17 cellular contexts compared by ENCODE assay signal in genomic region chr12:27566159-27566558, GRCh38. TPM values are rescaled to one million over a fixed set of nuclear protein-coding genes. Genes with fewer than 3 reads are reported as not detected.
DNase-seq lines count a peak whose midpoint lies in the region; ATAC-seq, FAIRE-seq and TF ChIP-seq lines count a peak whose summit lies in the region.
"Had no signal": no experiment of that assay in that cellular context is flagged by ENCODE, and none has a peak within 500 bp of the region (broad histone marks: within the 10 kb centered on the region; RNA-seq: fewer than 3 reads in every experiment).

No MANE protein-coding gene starts in this region.

- no peak overlapping the region for H2AK9ac ChIP-seq in IMR-90 (replicated peaks; ENCODE audit: low read depth, low read length, poor library complexity)

- H2AFZ ChIP-seq in IMR-90 (replicated peaks; ENCODE audit: low read length, poor library complexity), result no peak overlapping the region

- TF ChIP-seq POLR2A in A549 (IDR thresholded peaks at IDR 0.05; ENCODE audit: low read length) (no peak), IMR-90 (IDR thresholded peaks at IDR 0.05; ENCODE audit: low read depth, low read length) (no peak)

- H3K4me3 ChIP-seq in A549 (no peak overlapping the region), IMR-90 (ENCODE audit: insufficient read depth, low read depth, low read length) (no peak overlapping the region), Panc1 (ENCODE audit: low read depth in 2 of 2, low read length in 2 of 2) (no peak overlapping the region)

- FAIRE-seq in A549 (lab: Jason Lieb, UNC), result no peak
- FAIRE-seq in GM19239 (lab: Jason Lieb, UNC), result no peak

- H3K4me1 Mint-ChIP-seq in stimulated activated memory B cell treated with anti-CD40 and anti-IgM and Interleukin-4, amounts not matched to agents 10 μg/mL and 1 μg/mL and 100 μg/mL, for 72 hours, result peaks cover 6% of the 10 kb centered on the region

- CTCF ChIA-PET in A549 (lab: Yijun Ruan, JAX), result interaction anchor here (1.0 to 1.2 kb wide), 2 partner anchors 11 to 15 kb away, joined by 3 read pairs; no protein-coding TSS in a partner anchor
- CTCF ChIA-PET in IMR-90 (lab: Yijun Ruan, JAX), result no interaction called here
- CTCF ChIA-PET in Panc1 (lab: Charles Lee), result interaction anchor here (0.6 to 0.8 kb wide), 4 partner anchors 27 to 1019 kb away, joined by 3 read pairs; no protein-coding TSS in a partner anchor

- H3K4me2 ChIP-seq in A549 (no peak overlapping the region), IMR-90 (ENCODE audit: low read depth, low read length) (no peak overlapping the region)

- no peaks in the 10 kb centered on the region for H3K9me3 Mint-ChIP-seq in stimulated activated memory B cell treated with anti-CD40 and anti-IgM and Interleukin-4, amounts not matched to agents 10 μg/mL and 1 μg/mL and 100 μg/mL, for 72 hours
- H3K9me3 Mint-ChIP-seq: CD4-positive, alpha-beta memory T cell had no signal

- no peak for TF ChIP-seq EP300 in A549 (IDR thresholded peaks at IDR 0.05)

- H3K27ac ChIP-seq in A549 (no peak overlapping the region), IMR-90 (ENCODE audit: insufficient read depth, low read length) (no peak overlapping the region), Panc1 (ENCODE audit: low read length) (no peak overlapping the region), foreskin keratinocyte (no peak overlapping the region)

- H2AK5ac ChIP-seq in IMR-90 (ENCODE audit: low read depth, low read length), result no peak overlapping the region

- BruUV-seq in IMR-90 (replicated peaks; lab: Mats Ljungman, UMichigan) (no TSS peak), Panc1 (replicated peaks; lab: Mats Ljungman, UMichigan) (no TSS peak)

- H3K4me1 ChIP-seq in A549 (peaks cover 22% of the 10 kb centered on the region), IMR-90 (ENCODE audit: control insufficient read depth, insufficient read depth, low read length) (peaks cover 4% of the 10 kb centered on the region; the same call in 1 of the 2 replicates), Panc1 (ENCODE audit: control insufficient read depth, insufficient read depth, low read length) (peaks cover 22% of the 10 kb centered on the region), foreskin keratinocyte (peaks cover 25% of the 10 kb centered on the region)

- in situ Hi-C loops in IMR-90 (cut with MboI; ENCODE audit: low sequenced_read_pairs), result no loop called here
- in situ Hi-C loops in Panc1 (cut with HindIII; ENCODE audit: low pct_unique_long_range_greater_than_20kb, low sequenced_read_pairs), result no loop called here

- H3K14ac ChIP-seq in IMR-90 (replicated peaks; ENCODE audit: low read depth, low read length), result no peak overlapping the region

- no peak overlapping the region for H2BK20ac ChIP-seq in IMR-90 (ENCODE audit: low read depth, low read length)

- DNase-seq in A549 (ENCODE audit: low read depth in 1 of 2, low spot score in 1 of 2), result no peak
- no peak for DNase-seq in IMR-90
- no peak for DNase-seq in Panc1 (ENCODE audit: low read depth, low spot score)
- no peak for DNase-seq in foreskin keratinocyte
- DNase-seq in GM19239 (ENCODE audit: insufficient read length, low spot score), result no peak
- DNase-seq in HK-2 (ENCODE audit: unreplicated experiment), result no peak
- no peak for DNase-seq in T-helper 1 cell
- DNase-seq: BE2C; CD4-positive, alpha-beta memory T cell; GF-D8; GOT3; NCI-H1048; NCI-H146; NCI-H2081 treated with DMSO at 0.1 percent for 48 hours; NCI-H774; SIG-M5 had no signal

- H3K36me3 Mint-ChIP-seq in stimulated activated memory B cell treated with anti-CD40 and anti-IgM and Interleukin-4, amounts not matched to agents 10 μg/mL and 1 μg/mL and 100 μg/mL, for 72 hours, result no peaks in the 10 kb centered on the region
- H3K36me3 Mint-ChIP-seq: CD4-positive, alpha-beta memory T cell had no signal

- peaks cover 27% of the 10 kb centered on the region for H3K27me3 Mint-ChIP-seq in stimulated activated memory B cell treated with anti-CD40 and anti-IgM and Interleukin-4, amounts not matched to agents 10 μg/mL and 1 μg/mL and 100 μg/mL, for 72 hours

- H3K18ac ChIP-seq in IMR-90 (ENCODE audit: low read depth, low read length), result no peak overlapping the region

- H3K56ac ChIP-seq in IMR-90 (ENCODE audit: extremely low read depth, insufficient read depth, low read length), result no peak overlapping the region

- POLR2A ChIA-PET in A549 (lab: Yijun Ruan, JAX) (interaction anchor here (1.0 kb wide), 1 partner anchor 42 kb away, joined by 3 read pairs; the partner anchor contains the start of gene PPFIBP1), IMR-90 (lab: Charles Lee; ENCODE audit: unreplicated experiment) (interaction anchor here (0.6 kb wide), 1 partner anchor 11 kb away, joined by 7 read pairs; no protein-coding TSS in a partner anchor), Panc1 (lab: Charles Lee) (interaction anchor here (0.6 to 0.7 kb wide), 2 partner anchors 8 to 106 kb away, joined by 5 to 13 read pairs; no protein-coding TSS in a partner anchor)

- intact Hi-C loops in IMR-90 (cut with micrococcal nuclease), result no loop called here
- intact Hi-C loops in Panc1 (cut with micrococcal nuclease; ENCODE audit: unreplicated experiment), result no loop called here

- H2BK120ac ChIP-seq in IMR-90 (ENCODE audit: low read depth, low read length), result no peak overlapping the region

- H3K27me3 ChIP-seq in IMR-90 (ENCODE audit: control insufficient read depth, insufficient read depth, low read length) (no peaks in the 10 kb centered on the region), Panc1 (ENCODE audit: control insufficient read depth, insufficient read depth, low read length) (no peaks in the 10 kb centered on the region), foreskin keratinocyte (no peaks in the 10 kb centered on the region)
- H3K27me3 ChIP-seq: BE2C had no signal

- no peak overlapping the region for H4K91ac ChIP-seq in IMR-90 (ENCODE audit: insufficient read depth, low read depth, low read length)

- no peak overlapping the region for H4K5ac ChIP-seq in IMR-90 (ENCODE audit: low read depth, low read length)

- H3K4me3 Mint-ChIP-seq in stimulated activated memory B cell treated with anti-CD40 and anti-IgM and Interleukin-4, amounts not matched to agents 10 μg/mL and 1 μg/mL and 100 μg/mL, for 72 hours, result no peak overlapping the region
- H3K4me3 Mint-ChIP-seq: CD4-positive, alpha-beta memory T cell had no signal

- dilution Hi-C loops in IMR-90 (cut with HindIII; ENCODE audit: low sequenced_read_pairs, unreplicated experiment), result no loop called here

- no peak; the same call in 2 of the 3 replicates for TF ChIP-seq CTCF in A549 (IDR thresholded peaks at IDR 0.05)
- TF ChIP-seq CTCF in IMR-90 (conservative IDR thresholded peaks at IDR 0.05; ENCODE audit: low read depth, low read length), result 0 out of 2 replicates have a peak, but pooled peaks have one; percentile 20
- TF ChIP-seq CTCF in Panc1 (IDR thresholded peaks at IDR 0.05), result peak; percentile 23; the same call in 1 of the 2 replicates
- TF ChIP-seq CTCF in foreskin keratinocyte (conservative IDR thresholded peaks at IDR 0.05), result peak; percentile 29

- WGBS in A549 (ENCODE audit: missing lambda C conversion rate), result 84% methylated on average over 2 of the region's 2 CpGs
- WGBS in IMR-90 (ENCODE audit: extremely low coverage in 2 of 2, insufficient read length in 1 of 2), 2 experiments, result no CpG with 5 or more reads among the region's 2 CpGs

- H3K9me1 ChIP-seq in IMR-90 (ENCODE audit: insufficient read depth, low read length), result peaks cover 7% of the 10 kb centered on the region; the same call in 1 of the 2 replicates

- no peak overlapping the region for H3K4ac ChIP-seq in IMR-90 (ENCODE audit: low read depth, low read length)

- H3K9ac ChIP-seq in IMR-90 (ENCODE audit: low read depth, low read length), result no peak overlapping the region

- H3K23ac ChIP-seq in IMR-90 (ENCODE audit: low read depth, low read length), result no peak overlapping the region

- peak; percentile 28 to 36; a peak in 1 of 5 replicates for TF ChIP-seq RAD21 in A549 (conservative IDR thresholded peaks at IDR 0.05 in 1 of 2, IDR thresholded peaks at IDR 0.05 in 1 of 2)
- no peak for TF ChIP-seq RAD21 in IMR-90 (IDR thresholded peaks at IDR 0.05; ENCODE audit: low read length)

- ATAC-seq in A549 (no peak), IMR-90 (ENCODE audit: low read depth) (no peak), Panc1 (no peak), foreskin keratinocyte (no peak)
- no peak for ATAC-seq in stimulated activated memory B cell treated with anti-CD40 and anti-IgM and Interleukin-4, amounts not matched to agents 10 μg/mL and 1 μg/mL and 100 μg/mL, for 72 hours

- no peak overlapping the region for H2BK5ac ChIP-seq in IMR-90 (ENCODE audit: low read depth, low read length, poor library complexity, severe bottlenecking)

- no peaks in the 10 kb centered on the region for H4K20me1 ChIP-seq in IMR-90 (ENCODE audit: insufficient read depth, low read length)

- H4K8ac ChIP-seq in IMR-90 (ENCODE audit: low read depth in 2 of 2, low read length in 2 of 2), result no peak overlapping the region

- H3K36me3 ChIP-seq in IMR-90 (ENCODE audit: control insufficient read depth, insufficient read depth, low read length) (no peaks in the 10 kb centered on the region), Panc1 (ENCODE audit: control insufficient read depth, insufficient read depth, low read length) (no peaks in the 10 kb centered on the region)
- H3K36me3 ChIP-seq: BE2C had no signal

- H3K9me3 ChIP-seq in A549, result no peaks in the 10 kb centered on the region
- H3K9me3 ChIP-seq in IMR-90 (ENCODE audit: control insufficient read depth, insufficient read depth, low read length), result no peaks in the 10 kb centered on the region
- no peaks in the 10 kb centered on the region for H3K9me3 ChIP-seq in Panc1 (ENCODE audit: control insufficient read depth, insufficient read depth, low read depth, low read length)
- H3K9me3 ChIP-seq: BE2C had no signal

- no peak overlapping the region for H3K27ac Mint-ChIP-seq in stimulated activated memory B cell treated with anti-CD40 and anti-IgM and Interleukin-4, amounts not matched to agents 10 μg/mL and 1 μg/mL and 100 μg/mL, for 72 hours

- no peak overlapping the region for H2BK15ac ChIP-seq in IMR-90 (ENCODE audit: low read depth, low read length)

- peaks cover 29 to 72% of the 10 kb centered on the region in 2 experiments for H3K79me1 ChIP-seq in IMR-90 (ENCODE audit: low read depth in 1 of 2, low read length in 2 of 2)

TF ChIP-seq in IMR-90, 13 proteins besides CTCF, POLR2A, EP300 and RAD21 (continues in another document):
- TF ChIP-seq NFE2L2 (IDR thresholded peaks at IDR 0.05; ENCODE audit: low read depth, low read length), result no peak

RNA-seq across cellular contexts. Expression of gene PPFIBP1, which starts 42.2 kb away (rescaled TPM):
- polyA plus RNA-seq in A549 (2011; rRNA removed), result 85.3 and 89.0 TPM in 2 replicates
- polyA plus RNA-seq in A549 (2012; cell fraction: cytosol; rRNA removed), result 13.6 and 14.2 TPM in 2 replicates
- polyA plus RNA-seq in A549 (2012; cell fraction: nucleus; rRNA removed), result 13.3 and 25.1 TPM in 2 replicates
- polyA plus RNA-seq in A549 (2017; fragmentation: RNase III; extraction: RNeasy Plus Mini Kit Qiagen cat#74134 plus additional on column Dnase treatment), result 24.8 to 31.4 TPM (median 29.8 TPM) in 3 replicates
- polyA minus RNA-seq in A549 (2011; rRNA and poly(A)+ RNA removed), result 87.7 and 105 TPM in 2 replicates
- 72.2 and 78.6 TPM in 2 replicates for total RNA-seq in IMR-90 (2012; rRNA removed)
- 27.5 and 30.4 TPM in 2 replicates for polyA plus RNA-seq in IMR-90 (2012; rRNA removed)
- polyA plus RNA-seq in IMR-90 (2012; cell fraction: cytosol; rRNA removed), result 6.9 and 9.1 TPM in 2 replicates
- polyA plus RNA-seq in IMR-90 (2012; cell fraction: nucleus; rRNA removed; ENCODE audit: low replicate concordance), result 14.5 and 64.6 TPM in 2 replicates
- total RNA-seq in Panc1 (2021; ENCODE audit: unreplicated experiment), result 88.6 TPM
- polyA plus RNA-seq in Panc1 (2012; ENCODE audit: insufficient read length), result 36.9 TPM
- 92.1 and 105 TPM in 2 replicates for total RNA-seq in foreskin keratinocyte
- 12.6 and 14.2 TPM in 2 replicates for polyA plus RNA-seq in foreskin keratinocyte
